In genomic region chr9:36192196-36192595, GRCh38 we compare ENCODE assay signal across 8 cellular contexts. TPM values are rescaled to one million over a fixed set of nuclear protein-coding genes. Genes with fewer than 3 reads are reported as not detected.
DNase-seq lines count a peak whose midpoint lies in the region; ATAC-seq and TF ChIP-seq lines count a peak whose summit lies in the region.

No MANE protein-coding gene starts in this region.

- no peak for TF ChIP-seq CTCF in GM23338 (conservative IDR thresholded peaks at IDR 0.05; ENCODE audit: low read depth in 2 of 2)
- no peak for TF ChIP-seq CTCF in fibroblast of mammary gland (conservative IDR thresholded peaks at IDR 0.05; ENCODE audit: control insufficient read depth, insufficient read depth, low read depth, low read length)
- TF ChIP-seq CTCF in gastrocnemius medialis (IDR thresholded peaks at IDR 0.05 in 4 of 5, conservative IDR thresholded peaks at IDR 0.05 in 1 of 5) = no peak

- intact Hi-C loops in gastrocnemius medialis (cut with DNase I; ENCODE audit: low total_unique reads) = loop anchor here (5.0 to 10.0 kb wide), 4 partner anchors 135 to 1205 kb away; partner anchors contain the start of genes CREB3, DNAJB5 and TLN1

- H3K27ac ChIP-seq in GM23338 (ENCODE audit: low read depth) (no peak overlapping the region), SJSA1 (no peak overlapping the region), gastrocnemius medialis (peak overlapping the region; percentile 89 to 97 (median 91))

- no peaks in the 10 kb centered on the region for H3K27me3 ChIP-seq in GM23338 (ENCODE audit: insufficient read depth)
- H3K27me3 ChIP-seq in SJSA1 (replicated peaks) = no peaks in the 10 kb centered on the region
- H3K27me3 ChIP-seq in gastrocnemius medialis = no peaks in the 10 kb centered on the region

- peaks cover 63% of the 10 kb centered on the region for H3K79me2 ChIP-seq in GM23338 (replicated peaks; ENCODE audit: insufficient read depth)

- in situ Hi-C loops in gastrocnemius medialis (cut with MboI; ENCODE audit: low sequenced_read_pairs in 4 of 4) = loop anchor here in 1 of 4 donors (10.0 kb wide), 1 partner anchor 63 kb away; the partner anchor contains the start of gene GNE

- H3K36me3 Mint-ChIP-seq in GM23338 (ENCODE audit: low read depth) = peaks cover 19% of the 10 kb centered on the region

- peak; percentile 20 for DNase-seq in GM23338 (ENCODE audit: low spot score)
- DNase-seq in SJSA1 (ENCODE audit: low read depth in 1 of 2, low spot score in 2 of 2) = no peak
- DNase-seq in fibroblast of mammary gland (ENCODE audit: low read depth) = peak; percentile 38
- no peak for DNase-seq in gastrocnemius medialis
- DNase-seq in NCI-H2029 (lab: John Stamatoyannopoulos, UW) = no peak

- H3K9me3 ChIP-seq in SJSA1 (replicated peaks) (no peaks in the 10 kb centered on the region), gastrocnemius medialis (no peaks in the 10 kb centered on the region)

- H3K27me3 Mint-ChIP-seq in GM23338 (ENCODE audit: insufficient read depth, low read depth, poor library complexity) = peaks cover 16% of the 10 kb centered on the region

- peaks cover 23% of the 10 kb centered on the region for H3K4me1 ChIP-seq in GM23338 (ENCODE audit: insufficient read depth)
- H3K4me1 ChIP-seq in SJSA1 (replicated peaks) = peaks cover 27% of the 10 kb centered on the region
- peaks cover 31 to 36% of the 10 kb centered on the region in 2 donors for H3K4me1 ChIP-seq in gastrocnemius medialis

- no peaks in the 10 kb centered on the region for H3F3A ChIP-seq in GM23338 (replicated peaks; ENCODE audit: low read depth)

- H2AFZ ChIP-seq in GM23338 = no peak overlapping the region

- peaks cover 31% of the 10 kb centered on the region for H3K4me1 Mint-ChIP-seq in GM23338

- H3K9me3 Mint-ChIP-seq in GM23338 = no peaks in the 10 kb centered on the region; the same call in 2 of the 3 replicates

- no peak overlapping the region for H3K27ac Mint-ChIP-seq in GM23338

- H3K9me2 ChIP-seq in GM23338 (ENCODE audit: insufficient read depth) = no peaks in the 10 kb centered on the region

- peak overlapping the region; percentile 98 for H3K4me3 ChIP-seq in GM23338
- peak overlapping the region; percentile 80 for H3K4me3 ChIP-seq in SJSA1
- peak overlapping the region; percentile 81 for H3K4me3 ChIP-seq in fibroblast of mammary gland (ENCODE audit: control insufficient read depth, low read depth, low read length)
- peak overlapping the region; percentile 76 to 92 (median 84) for H3K4me3 ChIP-seq in gastrocnemius medialis

- ATAC-seq in GM23338 = no peak
- ATAC-seq in gastrocnemius medialis = no peak
- ATAC-seq in HG03039 (IDR thresholded peaks at IDR 0.05; ENCODE audit: unreplicated experiment) = no peak
- ATAC-seq in GM21786 (IDR thresholded peaks at IDR 0.05; ENCODE audit: unreplicated experiment) = no peak
- no peak for ATAC-seq in HG02840 (IDR thresholded peaks at IDR 0.05; ENCODE audit: low FRiP score, unreplicated experiment)

- peak overlapping the region; percentile 100 for H3K4me2 ChIP-seq in GM23338

- peak overlapping the region; percentile 94 for H3K4me3 Mint-ChIP-seq in GM23338

- no peak for TF ChIP-seq POLR2A in gastrocnemius medialis (IDR thresholded peaks at IDR 0.05)

- 0 out of 2 replicates have a peak, but pooled peaks cover 2% of the 10 kb centered on the region for H3K36me3 ChIP-seq in GM23338 (ENCODE audit: insufficient read depth)
- H3K36me3 ChIP-seq in SJSA1 = peaks cover 18% of the 10 kb centered on the region
- peaks cover 0 to 6% of the 10 kb centered on the region in 2 donors for H3K36me3 ChIP-seq in gastrocnemius medialis

- peaks cover 29% of the 10 kb centered on the region for H4K20me1 ChIP-seq in GM23338 (replicated peaks; ENCODE audit: insufficient read depth)

TF ChIP-seq in GM23338, 12 proteins besides CTCF, POLR2A, EP300 and RAD21:
- TF ChIP-seq POLR2AphosphoS5 (IDR thresholded peaks at IDR 0.05; ENCODE audit: low read depth) (no peak), JUNB (IDR thresholded peaks at IDR 0.05; ENCODE audit: unreplicated experiment) (no peak), ETS1 (IDR thresholded peaks at IDR 0.05) (no peak), ZNF331 (CRISPR knock-in tag; IDR thresholded peaks at IDR 0.05; ENCODE audit: low read depth) (no peak), REST (IDR thresholded peaks at IDR 0.05; ENCODE audit: unreplicated experiment) (no peak)

RNA-seq across cellular contexts. Expression of gene CLTA, which starts 1.5 kb away (rescaled TPM):
- 259 and 288 TPM in 2 replicates for total RNA-seq in GM23338 (2014; rRNA removed; shearing (Covaris generic))
- polyA plus RNA-seq in GM23338 (2016; fragmentation: Nextera tagmentation; extraction: Ambion mirVana) = 223 and 229 TPM in 2 replicates
- 248 and 301 TPM in 2 replicates for total RNA-seq in SJSA1 (2014; rRNA removed; shearing (Covaris generic))
- 10 to 100 TPM; 48.4 to 86.7 (median 69.0) TPM for total RNA-seq in gastrocnemius medialis

RNA-seq across cellular contexts. Expression of gene CCIN, which starts 23.0 kb away (rescaled TPM):
- total RNA-seq in GM23338 (2014; rRNA removed; shearing (Covaris generic)) = 0.14 TPM in 1 of 2 replicates, not detected in the other
- polyA plus RNA-seq in GM23338 (2016; fragmentation: Nextera tagmentation; extraction: Ambion mirVana) = not detected in 2 replicates
- 0.61 and 1.3 TPM in 2 replicates for total RNA-seq in SJSA1 (2014; rRNA removed; shearing (Covaris generic))
- total RNA-seq in gastrocnemius medialis = not detected

RNA-seq across cellular contexts. Expression of gene GLIPR2, which starts 55.7 kb away (rescaled TPM):
- 4.4 and 5.1 TPM in 2 replicates for total RNA-seq in GM23338 (2014; rRNA removed; shearing (Covaris generic))
- 5.7 and 7.0 TPM in 2 replicates for polyA plus RNA-seq in GM23338 (2016; fragmentation: Nextera tagmentation; extraction: Ambion mirVana)
- total RNA-seq in SJSA1 (2014; rRNA removed; shearing (Covaris generic)) = 29.8 and 37.3 TPM in 2 replicates
- 1 to 10 TPM; 3.3 to 5.3 (median 3.9) TPM for total RNA-seq in gastrocnemius medialis

Comparison
In these comparisons a context has a peak if more than half of its experiments do, and no peak if none do; other contexts are left out.
1. DNase-seq: peak in GM23338 (single experiment) and fibroblast of mammary gland (single experiment); none in SJSA1 (0 of 2), gastrocnemius medialis (0 of 2) and NCI-H2029 (single experiment).
2. H3K27ac ChIP-seq: peak in gastrocnemius medialis (4 of 4); none in GM23338 (single experiment) and SJSA1 (single experiment).
3. Peak in every context shown above with its lines, with median percentiles within 50 percentile points of each other: H3K4me3 ChIP-seq.